ENCODE assay signal across 30 cellular contexts in genomic region chr17:42908872-42909700, GRCh38. TPM values are rescaled to one million over a fixed set of nuclear protein-coding genes. Genes with fewer than 3 reads are reported as not detected.
A peak's percentile ranks its signal among the peaks of the same experiment; 100 is the strongest.
DNase-seq lines count a peak whose midpoint lies in the region; ATAC-seq, FAIRE-seq and TF ChIP-seq lines count a peak whose summit lies in the region.
"Had no signal": no experiment of that assay in that cellular context is flagged by ENCODE, and none has a peak within 500 bp of the region (broad histone marks: within the 10 kb centered on the region; RNA-seq: fewer than 3 reads in every experiment).

No MANE protein-coding gene starts in this region.

- H3K27ac ChIP-seq in BLaER1 (no peak overlapping the region), PC-3 (ENCODE audit: low read length) (no peak overlapping the region), keratinocyte (ENCODE audit: control insufficient read depth, insufficient read depth, low read length) (no peak overlapping the region)
- H3K27ac ChIP-seq: cardiac muscle cell, foreskin keratinocyte, heart right ventricle, parathyroid adenoma, RWPE1, spleen, upper lobe of left lung had no signal

- H4K20me1 ChIP-seq in BLaER1 (no peaks in the 10 kb centered on the region), PC-3 (ENCODE audit: low read length) (no peaks in the 10 kb centered on the region), keratinocyte (ENCODE audit: control insufficient read depth, extremely low read depth, insufficient read depth, low read length) (no peaks in the 10 kb centered on the region)

- H3K4me3 ChIP-seq in BLaER1: no peak overlapping the region
- H3K4me3 ChIP-seq in PC-3 (ENCODE audit: low read length): no peak overlapping the region
- no peak overlapping the region for H3K4me3 ChIP-seq in keratinocyte (ENCODE audit: control insufficient read depth in 2 of 3, extremely low read depth in 1 of 3, insufficient read depth in 2 of 3, low read depth in 1 of 3, low read length in 3 of 3)
- H3K4me3 ChIP-seq: cardiac muscle cell, heart right ventricle, spleen, upper lobe of left lung had no signal

- no peaks in the 10 kb centered on the region for H3K36me3 ChIP-seq in BLaER1
- H3K36me3 ChIP-seq in PC-3 (ENCODE audit: low read depth, low read length): no peaks in the 10 kb centered on the region
- H3K36me3 ChIP-seq in keratinocyte (ENCODE audit: control insufficient read depth in 2 of 2, extremely low read depth in 1 of 2, insufficient read depth in 2 of 2, low read length in 2 of 2): no peaks in the 10 kb centered on the region
- H3K36me3 ChIP-seq: cardiac muscle cell, heart right ventricle, spleen, upper lobe of left lung had no signal

- no peaks in the 10 kb centered on the region for H3K79me2 ChIP-seq in PC-3 (ENCODE audit: low read length)
- no peaks in the 10 kb centered on the region for H3K79me2 ChIP-seq in keratinocyte (ENCODE audit: control insufficient read depth, insufficient read depth, low read length)
- H3K79me2 ChIP-seq: parathyroid adenoma had no signal

- FAIRE-seq in keratinocyte (lab: Jason Lieb, UNC): peak; percentile 29

- no peak; the same call in 1 of the 2 replicates for ATAC-seq in PC-3
- ATAC-seq in HG02610 (IDR thresholded peaks at IDR 0.05; ENCODE audit: unreplicated experiment): no peak
- ATAC-seq: activated T-helper 17 cell treated with anti-CD3 and anti-CD28 coated beads, Interleukin-2, amount 50 U/mL, for 72 hours; effector memory CD8-positive, alpha-beta T cell; foreskin keratinocyte; heart right ventricle; left cardiac atrium had no signal

- intact Hi-C loops in PC-3 (cut with micrococcal nuclease): no loop called here

- H3K4me2 ChIP-seq in BLaER1 (peak overlapping the region; percentile 40; the same call in 1 of the 2 replicates), PC-3 (ENCODE audit: low read length) (no peak overlapping the region; the same call in none of the 2 replicates), keratinocyte (ENCODE audit: control insufficient read depth, extremely low read depth, insufficient read depth, low read depth, low read length) (no peak overlapping the region)

- H3K4me1 ChIP-seq in BLaER1: peaks cover 17% of the 10 kb centered on the region
- H3K4me1 ChIP-seq in PC-3 (ENCODE audit: insufficient read depth, low read length): peaks cover 7% of the 10 kb centered on the region
- H3K4me1 ChIP-seq in keratinocyte (ENCODE audit: control insufficient read depth, extremely low read depth, insufficient read depth, low read length): no peaks in the 10 kb centered on the region
- H3K4me1 ChIP-seq: foreskin keratinocyte, spleen, upper lobe of left lung had no signal

- H3K9me2 ChIP-seq in PC-3 (replicated peaks; ENCODE audit: low read length): no peaks in the 10 kb centered on the region

- POLR2A ChIA-PET in PC-3 (lab: Charles Lee; ENCODE audit: unreplicated experiment): interaction anchor here (0.7 kb wide), 1 partner anchor 996 kb away, joined by 3 read pairs; no protein-coding TSS in a partner anchor

- H3F3A ChIP-seq in PC-3 (ENCODE audit: low read length, unreplicated experiment): no peaks in the 10 kb centered on the region

- H3K9me1 ChIP-seq in keratinocyte (ENCODE audit: control insufficient read depth, extremely low read depth, insufficient read depth, low read length): no peaks in the 10 kb centered on the region

- dilution Hi-C loops in keratinocyte (cut with MboI; ENCODE audit: extremely low pct_ligation_motif_present, low sequenced_read_pairs): no loop called here

- no peak overlapping the region for H2AFZ ChIP-seq in PC-3 (ENCODE audit: low read length)
- no peak overlapping the region for H2AFZ ChIP-seq in keratinocyte (ENCODE audit: control insufficient read depth, low read length)
- H2AFZ ChIP-seq: parathyroid adenoma had no signal

- TF ChIP-seq CTCF in PC-3 (conservative IDR thresholded peaks at IDR 0.05; ENCODE audit: low read depth, low read length): no peak
- no peak for TF ChIP-seq CTCF in keratinocyte (optimal IDR thresholded peaks at IDR 0.05 in 1 of 3, IDR thresholded peaks at IDR 0.05 in 1 of 3, conservative IDR thresholded peaks at IDR 0.05 in 1 of 3; ENCODE audit: extremely low read depth in 1 of 3, insufficient read depth in 2 of 3, low read length in 3 of 3)

- no peaks in the 10 kb centered on the region for H3K27me3 ChIP-seq in BLaER1
- H3K27me3 ChIP-seq in PC-3 (ENCODE audit: low read length): no peaks in the 10 kb centered on the region
- peaks cover 6% of the 10 kb centered on the region for H3K27me3 ChIP-seq in keratinocyte (ENCODE audit: control insufficient read depth, extremely low read depth, insufficient read depth, low read length)
- H3K27me3 ChIP-seq: cardiac muscle cell, upper lobe of left lung had no signal

- no peak overlapping the region for H3K9ac ChIP-seq in BLaER1
- H3K9ac ChIP-seq in PC-3 (ENCODE audit: low read length): no peak overlapping the region
- no peak overlapping the region for H3K9ac ChIP-seq in keratinocyte (ENCODE audit: control insufficient read depth, extremely low read depth, insufficient read depth, low read length)
- H3K9ac ChIP-seq: parathyroid adenoma had no signal

- CTCF ChIA-PET in PC-3 (lab: Charles Lee): no interaction called here

- no peaks in the 10 kb centered on the region for H3K9me3 ChIP-seq in BLaER1
- H3K9me3 ChIP-seq in PC-3 (ENCODE audit: low read length): no peaks in the 10 kb centered on the region
- no peaks in the 10 kb centered on the region for H3K9me3 ChIP-seq in keratinocyte (ENCODE audit: control insufficient read depth, low read depth, low read length)
- H3K9me3 ChIP-seq: heart right ventricle, spleen, upper lobe of left lung had no signal

- no TSS peak for BruUV-seq in PC-3 (replicated peaks; lab: Mats Ljungman, UMichigan)

- DNase-seq in HCEC 1CT (peak; percentile 34), PC-3 (peak; percentile 35), keratinocyte (ENCODE audit: low read depth, low spot score) (no peak), NCI-H748 (lab: John Stamatoyannopoulos, UW; ENCODE audit: unreplicated experiment) (no peak)
- DNase-seq in stimulated activated CD4-positive, alpha-beta T cell treated with anti-CD3 and anti-CD28 coated beads, Interleukin-2, amount 100 ng/mL, for 48 hours: no peak
- DNase-seq: activated CD4-positive, alpha-beta T cell treated with anti-CD3 and anti-CD28 coated beads, Interleukin-2, amount 50 U/mL, for 48 hours; activated naive CD4-positive, alpha-beta T cell treated with anti-CD3 and anti-CD28 coated beads, Interleukin-2, amount 50 U/mL, for 16 hours; cortex of kidney; effector memory CD8-positive, alpha-beta T cell; erythroblast; foreskin keratinocyte; GOT3; heart right ventricle; Karpas-422; left cardiac atrium; NCI-H187 treated with DMSO at 0.1 percent for 48 hours; NCI-H69; spleen; substantia nigra; T-helper 1 cell; upper lobe of left lung had no signal

RNA-seq across cellular contexts. Expression of gene G6PC1, which starts 8.5 kb away (rescaled TPM):
- total RNA-seq in PC-3 (2014; rRNA removed): not detected in 2 replicates
- not detected in 3 replicates for polyA plus RNA-seq in keratinocyte
- not detected for polyA plus RNA-seq in keratinocyte (2011; ENCODE audit: low read depth)
- polyA plus RNA-seq in keratinocyte (2011; cell fraction: cytosol; rRNA removed): not detected in 2 replicates
- polyA plus RNA-seq in keratinocyte (2011; cell fraction: nucleus; rRNA removed): not detected in 2 replicates
- polyA plus RNA-seq in keratinocyte (2012; ENCODE audit: low replicate concordance): not detected in 2 replicates
- polyA minus RNA-seq in keratinocyte: not detected in 3 replicates
- polyA minus RNA-seq in keratinocyte (2011; cell fraction: cytosol; rRNA and poly(A)+ RNA removed): not detected
- polyA minus RNA-seq in keratinocyte (2011; cell fraction: nucleus; rRNA and poly(A)+ RNA removed): not detected in 2 replicates
- total RNA-seq: activated T-helper 17 cell treated with anti-CD3 and anti-CD28 coated beads, Interleukin-2, amount 50 U/mL, for 72 hours; cardiac muscle cell; foreskin keratinocyte; heart right ventricle; HT-29; left cardiac atrium; lung microvascular endothelial cell; spleen; upper lobe of left lung had no signal
- polyA plus RNA-seq: cardiac muscle cell, foreskin keratinocyte, heart right ventricle, neural cell, spleen had no signal

RNA-seq across cellular contexts. Expression of gene AARSD1, which starts 55.2 kb away (rescaled TPM):
- 32.5 and 34.7 TPM in 2 replicates for total RNA-seq in PC-3 (2014; rRNA removed)
- polyA plus RNA-seq in keratinocyte: 38.5 to 49.3 TPM (median 45.0 TPM) in 3 replicates
- polyA plus RNA-seq in keratinocyte (2011; ENCODE audit: low read depth): 16.7 TPM
- polyA plus RNA-seq in keratinocyte (2011; cell fraction: cytosol; rRNA removed): 26.0 and 30.7 TPM in 2 replicates
- 58.3 and 60.5 TPM in 2 replicates for polyA plus RNA-seq in keratinocyte (2011; cell fraction: nucleus; rRNA removed)
- polyA plus RNA-seq in keratinocyte (2012; ENCODE audit: low replicate concordance): 23.8 and 36.0 TPM in 2 replicates
- 29.1 to 31.9 TPM (median 29.4 TPM) in 3 replicates for polyA minus RNA-seq in keratinocyte
- polyA minus RNA-seq in keratinocyte (2011; cell fraction: cytosol; rRNA and poly(A)+ RNA removed): 14.0 TPM
- polyA minus RNA-seq in keratinocyte (2011; cell fraction: nucleus; rRNA and poly(A)+ RNA removed): 15.1 and 23.3 TPM in 2 replicates

RNA-seq across cellular contexts. Expression of gene AOC3, which starts 58.1 kb away (rescaled TPM):
- 0.26 and 0.35 TPM in 2 replicates for total RNA-seq in PC-3 (2014; rRNA removed)
- 0.18 to 0.30 TPM (median 0.22 TPM) in 3 replicates for polyA plus RNA-seq in keratinocyte
- 0.89 TPM for polyA plus RNA-seq in keratinocyte (2011; ENCODE audit: low read depth)
- 0.06 and 0.09 TPM in 2 replicates for polyA plus RNA-seq in keratinocyte (2011; cell fraction: cytosol; rRNA removed)
- 2.0 TPM in 2 replicates for polyA plus RNA-seq in keratinocyte (2011; cell fraction: nucleus; rRNA removed)
- polyA plus RNA-seq in keratinocyte (2012; ENCODE audit: low replicate concordance): 0.16 and 2.2 TPM in 2 replicates
- 0.13 to 0.58 TPM (median 0.20 TPM) in 3 replicates for polyA minus RNA-seq in keratinocyte
- polyA minus RNA-seq in keratinocyte (2011; cell fraction: cytosol; rRNA and poly(A)+ RNA removed): not detected
- polyA minus RNA-seq in keratinocyte (2011; cell fraction: nucleus; rRNA and poly(A)+ RNA removed): 0.78 and 0.95 TPM in 2 replicates

Comparison
In these comparisons a context has a peak if more than half of its experiments do, and no peak if none do; other contexts are left out.
1. DNase-seq: peak in HCEC 1CT (single experiment) and PC-3 (single experiment); none in keratinocyte (single experiment), NCI-H748 (single experiment) and stimulated activated CD4-positive, alpha-beta T cell treated with anti-CD3 and anti-CD28 coated beads, Interleukin-2, amount 100 ng/mL, for 48 hours (0 of 2).